ENCODE assay signal across 8 cellular contexts in genomic region chr11:111604392-111605009, GRCh38. TPM values are rescaled to one million over a fixed set of nuclear protein-coding genes. Genes with fewer than 3 reads are reported as not detected.
DNase-seq lines count a peak whose midpoint lies in the region; ATAC-seq, FAIRE-seq and TF ChIP-seq lines count a peak whose summit lies in the region.

No MANE protein-coding gene starts in this region.

- no peak overlapping the region for H3K14ac ChIP-seq in H1 (ENCODE audit: insufficient read length)

- no peak overlapping the region for H3K23ac ChIP-seq in H1 (ENCODE audit: insufficient read length)

- TF ChIP-seq POLR2A in H1 (IDR thresholded peaks at IDR 0.05; ENCODE audit: control extremely low read depth in 1 of 2, low read depth in 2 of 2, low read length in 2 of 2) = no peak

- no peak overlapping the region for H3K4ac ChIP-seq in H1 (replicated peaks; ENCODE audit: insufficient read length, low read depth, low read length)

- H2BK120ac ChIP-seq in H1 (replicated peaks; ENCODE audit: low read depth, low read length) = no peak overlapping the region

- DNase-seq in DMS79 treated with DMSO at 0.1 percent for 48 hours (lab: John Stamatoyannopoulos, UW) = peak; percentile 35
- no peak for DNase-seq in DMS79 (lab: John Stamatoyannopoulos, UW)
- DNase-seq in SK-MEL-5 (ENCODE audit: low read depth, low spot score) = peak; percentile 74
- DNase-seq in H1 (ENCODE audit: low read depth in 1 of 2, low spot score in 2 of 2) = no peak
- DNase-seq in naive thymus-derived CD8-positive, alpha-beta T cell = peak in 4 of 10 donors; percentile 1 to 46 (median 30)
- no peak for DNase-seq in stimulated activated CD4-positive, alpha-beta T cell treated with anti-CD3 and anti-CD28 coated beads, Interleukin-4, amount 100 ng/mL, for 1 hour

- H2BK20ac ChIP-seq in H1 (ENCODE audit: low read length) = no peak overlapping the region

- no peak for ATAC-seq in naive thymus-derived CD8-positive, alpha-beta T cell
- no peak for ATAC-seq in GM21737 (IDR thresholded peaks at IDR 0.05; ENCODE audit: unreplicated experiment)

- FAIRE-seq in H1 (lab: Jason Lieb, UNC) = peak; percentile 72

- H3K79me2 ChIP-seq in H1 (ENCODE audit: control insufficient read depth in 1 of 2, insufficient read depth in 2 of 2, low read length in 2 of 2) = peaks cover 0 to 24% of the 10 kb centered on the region in 2 experiments; a peak in 2 of 4 replicates

- no peak for TF ChIP-seq EP300 in H1 (IDR thresholded peaks at IDR 0.05; ENCODE audit: borderline replicate concordance in 1 of 2, low read depth in 2 of 2, low read length in 2 of 2)

- peak overlapping the region in 6 of 10 donors; percentile 6 to 99 (median 62) for H3K4me3 Mint-ChIP-seq in naive thymus-derived CD8-positive, alpha-beta T cell

- WGBS in H1 (ENCODE audit: extremely low coverage in 1 of 2, insufficient coverage in 1 of 2, insufficient read length in 1 of 2, insufficient replicate concordance in 2 of 2, low coverage in 1 of 2, low lambda C conversion rate in 2 of 2, missing lambda C conversion rate in 1 of 2), 2 experiments = 35% methylated on average over 9 of the region's 9 CpGs; no CpG with 5 or more reads in 1 of the 2 experiments

- H2BK12ac ChIP-seq in H1 (ENCODE audit: low read depth, low read length) = no peak overlapping the region

- peak overlapping the region in 2 of 10 donors; percentile 28 to 96 for H3K27ac Mint-ChIP-seq in naive thymus-derived CD8-positive, alpha-beta T cell

- no peak overlapping the region for H3K9ac ChIP-seq in H1 (replicated peaks in 1 of 4; ENCODE audit: extremely low read depth in 1 of 4, low read depth in 3 of 4, low read length in 3 of 4)

- H4K91ac ChIP-seq in H1 (replicated peaks; ENCODE audit: insufficient read length, low read length) = no peak overlapping the region

- no peak overlapping the region for H3K27ac ChIP-seq in H1 (ENCODE audit: low read depth, low read length)

- no peaks in the 10 kb centered on the region for H3K36me3 Mint-ChIP-seq in naive thymus-derived CD8-positive, alpha-beta T cell

- H3K23me2 ChIP-seq in H1 (ENCODE audit: low read depth, low read length) = peaks cover 5% of the 10 kb centered on the region; the same call in 1 of the 2 replicates

- no peaks in the 10 kb centered on the region for H3K9me3 Mint-ChIP-seq in naive thymus-derived CD8-positive, alpha-beta T cell

- no peak overlapping the region for H4K8ac ChIP-seq in H1 (ENCODE audit: extremely low read depth, insufficient read depth, low read length)

- no peak overlapping the region; a peak in 1 of 4 replicates for H3K4me2 ChIP-seq in H1 (ENCODE audit: insufficient read depth in 1 of 2, low read depth in 2 of 2, low read length in 2 of 2)

- H3K4me3 ChIP-seq in H1 (ENCODE audit: extremely low read depth in 1 of 4, insufficient read depth in 2 of 4, low read depth in 3 of 4, low read length in 4 of 4) = no peak overlapping the region

- no peak overlapping the region for H2AFZ ChIP-seq in H1 (ENCODE audit: low read length)

- in situ Hi-C loops in SK-MEL-5 (cut with HindIII; ENCODE audit: low pct_unique_long_range_greater_than_20kb, low sequenced_read_pairs) = no loop called here

- no peaks in the 10 kb centered on the region for H3K9me3 ChIP-seq in H1 (ENCODE audit: insufficient read depth in 2 of 2, low read depth in 1 of 2, low read length in 1 of 2)

- peaks cover 0 to 10% (median 3%) of the 10 kb centered on the region in 4 experiments; a peak in 2 of 7 replicates for H3K4me1 ChIP-seq in H1 (replicated peaks in 1 of 4; ENCODE audit: control insufficient read depth in 3 of 4, insufficient read depth in 4 of 4, low read length in 3 of 4)

- H2BK5ac ChIP-seq in H1 (ENCODE audit: low read depth, low read length) = no peak overlapping the region

- no peak overlapping the region for H3K56ac ChIP-seq in H1 (replicated peaks; ENCODE audit: insufficient read length, low read depth, low read length)

- no peaks in the 10 kb centered on the region for H3K36me3 ChIP-seq in H1 (ENCODE audit: control insufficient read depth in 2 of 4, insufficient read depth in 4 of 4, low read length in 3 of 4)

- TF ChIP-seq RAD21 in H1 (IDR thresholded peaks at IDR 0.05 in 1 of 2, conservative IDR thresholded peaks at IDR 0.05 in 1 of 2; ENCODE audit: low read depth in 2 of 2, low read length in 2 of 2) = peak; percentile 63 to 68

- no peak overlapping the region for H2BK15ac ChIP-seq in H1 (ENCODE audit: low read length)

- POLR2A ChIA-PET in H1 (lab: Charles Lee; ENCODE audit: partially characterized antibody) = interaction anchor here (1.0 to 1.2 kb wide), 2 partner anchors 134 to 160 kb away, joined by 3 read pairs; no protein-coding TSS in a partner anchor
- POLR2A ChIA-PET in naive thymus-derived CD8-positive, alpha-beta T cell (lab: Charles Lee) = interaction anchor here (0.8 kb wide), 1 partner anchor 162 kb away, joined by 3 read pairs; the partner anchor contains the start of gene PPP2R1B

- H3K18ac ChIP-seq in H1 (ENCODE audit: extremely low read depth, low read length) = no peak overlapping the region

- H2AK5ac ChIP-seq in H1 (ENCODE audit: low read depth, low read length) = no peak overlapping the region

- no peaks in the 10 kb centered on the region; the same call in 1 of the 2 replicates for H3K79me1 ChIP-seq in H1 (ENCODE audit: low read depth, low read length)

- TF ChIP-seq CTCF in LNCAP (IDR thresholded peaks at IDR 0.05) (peak; percentile 62), H1 (IDR thresholded peaks at IDR 0.05; ENCODE audit: control extremely low read depth in 1 of 3, insufficient read depth in 1 of 3, low read depth in 1 of 3, low read length in 3 of 3) (peak in 2 of 3 experiments; percentile 49 to 64; a peak in 2 of 4 replicates)

- peaks cover 1 to 18% (median 12%) of the 10 kb centered on the region in 4 experiments; a peak in 6 of 7 replicates for H3K27me3 ChIP-seq in H1 (replicated peaks in 1 of 4; ENCODE audit: control insufficient read depth in 3 of 4, extremely low read depth in 1 of 4, insufficient read depth in 3 of 4, low read length in 3 of 4)

- peaks cover 6 to 7% of the 10 kb centered on the region in 2 experiments for H4K20me1 ChIP-seq in H1 (replicated peaks in 1 of 2; ENCODE audit: control insufficient read depth in 1 of 2, insufficient read depth in 2 of 2, low read length in 2 of 2)

- CTCF ChIA-PET in H1 (lab: Charles Lee; ENCODE audit: partially characterized antibody) = interaction anchor here (0.5 to 2.5 kb wide), 53 partner anchors 8 to 1480 kb away, joined by 3 to 18 read pairs (median 4); partner anchors contain the start of genes ALG9 and PPP2R1B

- peaks cover 10 to 27% (median 24%) of the 10 kb centered on the region in 4 donors for H3K4me1 Mint-ChIP-seq in naive thymus-derived CD8-positive, alpha-beta T cell

- H3K27me3 Mint-ChIP-seq in naive thymus-derived CD8-positive, alpha-beta T cell = no peaks in the 10 kb centered on the region

- no peak overlapping the region for H4K5ac ChIP-seq in H1 (ENCODE audit: insufficient read length, low read depth, low read length)

TF ChIP-seq in H1, 55 proteins besides CTCF, POLR2A, EP300 and RAD21:
- TF ChIP-seq SIN3A (conservative IDR thresholded peaks at IDR 0.05 in 1 of 2, IDR thresholded peaks at IDR 0.05 in 1 of 2; ENCODE audit: low read depth in 1 of 2, low read length in 2 of 2) (peak; percentile 54 to 85; a peak in 2 of 4 replicates), JUND (IDR thresholded peaks at IDR 0.05; ENCODE audit: low read length) (no peak)
TF ChIP-seq in H1: peak in this region for 1.

RNA-seq across cellular contexts. Expression of gene SIK2, which starts 2.3 kb away (rescaled TPM):
- 17.5 and 20.9 TPM in 2 replicates for total RNA-seq in SK-MEL-5 (2014; rRNA removed; shearing (Covaris generic))
- polyA plus RNA-seq in SK-MEL-5 (2015; cell fraction: cytosol; rRNA removed) = 19.2 and 25.2 TPM in 2 replicates
- polyA plus RNA-seq in SK-MEL-5 (2015; cell fraction: nucleus; rRNA removed) = 16.6 and 19.1 TPM in 2 replicates
- total RNA-seq in H1 (2021; fragmentation: NEBNext Ultra II Directional; extraction: Animal tissue kit (Norgen Biotek cat#: 25700)) = 8.8 and 12.7 TPM in 2 replicates
- 8.7 and 11.2 TPM in 2 replicates for polyA plus RNA-seq in H1 (2011; rRNA removed)
- polyA plus RNA-seq in H1 (2011; cell fraction: cytosol; rRNA removed) = 5.8 TPM
- 10.5 TPM for polyA plus RNA-seq in H1 (2011; cell fraction: nucleus; rRNA removed)
- polyA plus RNA-seq in H1 (2012, experiment 1 of 2) = 5.6 to 9.1 TPM (median 6.4 TPM) in 4 replicates
- polyA plus RNA-seq in H1 (2012, experiment 2 of 2) = 1.2 TPM
- 3.1 TPM for polyA plus RNA-seq in H1 (2013, experiment 1 of 2)
- 2.5 TPM for polyA plus RNA-seq in H1 (2013, experiment 2 of 2)
- polyA minus RNA-seq in H1 (2011; rRNA and poly(A)+ RNA removed) = 13.7 and 20.6 TPM in 2 replicates
- polyA minus RNA-seq in H1 (2011; cell fraction: cytosol; rRNA and poly(A)+ RNA removed) = 5.6 TPM
- 5.9 TPM for polyA minus RNA-seq in H1 (2011; cell fraction: nucleus; rRNA and poly(A)+ RNA removed)
- total RNA-seq in naive thymus-derived CD8-positive, alpha-beta T cell = 10 to 100 TPM; 11.1 to 11.6 TPM
- polyA plus RNA-seq in naive thymus-derived CD8-positive, alpha-beta T cell = under 1 TPM; 0.14 to 0.33 (median 0.16) TPM

Comparison
In these comparisons a context has a peak if more than half of its experiments do, and no peak if none do; other contexts are left out.
1. DNase-seq: peak in DMS79 treated with DMSO at 0.1 percent for 48 hours (single experiment) and SK-MEL-5 (single experiment); none in DMS79 (single experiment), H1 (0 of 2) and stimulated activated CD4-positive, alpha-beta T cell treated with anti-CD3 and anti-CD28 coated beads, Interleukin-4, amount 100 ng/mL, for 1 hour (single experiment).